In genomic region chr1:56515898-56516538, GRCh38 we compare ENCODE assay signal across 15 cellular contexts.
DNase-seq lines count a peak whose midpoint lies in the region; ATAC-seq, FAIRE-seq and TF ChIP-seq lines count a peak whose summit lies in the region.
"Had no signal": no experiment of that assay in that cellular context is flagged by ENCODE, and none has a peak within 500 bp of the region (broad histone marks: within the 10 kb centered on the region; RNA-seq: fewer than 3 reads in every experiment).

No MANE protein-coding gene starts in this region.

- no peak for TF ChIP-seq EP300 in H1 (IDR thresholded peaks at IDR 0.05; ENCODE audit: borderline replicate concordance in 1 of 2, low read depth in 2 of 2, low read length in 2 of 2)

- H3K4ac ChIP-seq in H1 (replicated peaks; ENCODE audit: insufficient read length, low read depth, low read length): no peak overlapping the region

- no peak overlapping the region for H3K9ac ChIP-seq in H1 (replicated peaks in 1 of 4; ENCODE audit: extremely low read depth in 1 of 4, low read depth in 3 of 4, low read length in 3 of 4)
- H3K9ac ChIP-seq: neural progenitor cell had no signal

- TF ChIP-seq RAD21 in H1 (IDR thresholded peaks at IDR 0.05 in 1 of 2, conservative IDR thresholded peaks at IDR 0.05 in 1 of 2; ENCODE audit: low read depth in 2 of 2, low read length in 2 of 2): no peak

- H4K5ac ChIP-seq in H1 (ENCODE audit: insufficient read length, low read depth, low read length): no peak overlapping the region

- no peaks in the 10 kb centered on the region for H3K27me3 ChIP-seq in left ventricle myocardium inferior (ENCODE audit: low read depth)
- H3K27me3 ChIP-seq in H1 (replicated peaks in 1 of 4; ENCODE audit: control insufficient read depth in 3 of 4, extremely low read depth in 1 of 4, insufficient read depth in 3 of 4, low read length in 3 of 4): no peaks in the 10 kb centered on the region
- no peaks in the 10 kb centered on the region for H3K27me3 ChIP-seq in muscle layer of duodenum (ENCODE audit: low read depth, low read length)
- no peaks in the 10 kb centered on the region for H3K27me3 ChIP-seq in vagina
- H3K27me3 ChIP-seq: gastroesophageal sphincter, neural progenitor cell had no signal

- no peak overlapping the region for H3K18ac ChIP-seq in H1 (ENCODE audit: extremely low read depth, low read length)

- 0 out of 2 replicates have a peak overlapping the region, but pooled peaks have one; percentile 47 for H2BK15ac ChIP-seq in H1 (ENCODE audit: low read length)

- H3K56ac ChIP-seq in H1 (replicated peaks; ENCODE audit: insufficient read length, low read depth, low read length): no peak overlapping the region

- CTCF ChIA-PET in H1 (lab: Charles Lee; ENCODE audit: partially characterized antibody): interaction anchor here (0.7 to 1.5 kb wide), 4 partner anchors 10 to 62 kb away, joined by 3 to 5 read pairs (median 3); no protein-coding TSS in a partner anchor

- in situ Hi-C loops in GM13977 (cut with MboI; ENCODE audit: low pct_unique_long_range_greater_than_20kb, low sequenced_read_pairs, unreplicated experiment): no loop called here

- POLR2A ChIA-PET in H1 (lab: Charles Lee; ENCODE audit: partially characterized antibody): interaction anchor here (1.3 kb wide), 1 partner anchor 16 kb away, joined by 3 read pairs; no protein-coding TSS in a partner anchor

- no peak overlapping the region for H2BK20ac ChIP-seq in H1 (ENCODE audit: low read length)

- no peaks in the 10 kb centered on the region for H3K23me2 ChIP-seq in H1 (ENCODE audit: low read depth, low read length)

- peaks cover 12% of the 10 kb centered on the region; the same call in 1 of the 2 replicates for H3K79me1 ChIP-seq in H1 (ENCODE audit: low read depth, low read length)

- H3K79me2 ChIP-seq in H1 (ENCODE audit: control insufficient read depth in 1 of 2, insufficient read depth in 2 of 2, low read length in 2 of 2): peaks cover 2 to 47% of the 10 kb centered on the region in 2 experiments; a peak in 3 of 4 replicates

- H3K27ac ChIP-seq in left ventricle myocardium inferior (replicated peaks) (peak overlapping the region; percentile 83), H1 (ENCODE audit: low read depth, low read length) (0 out of 2 replicates have a peak overlapping the region, but pooled peaks have one; percentile 62), muscle layer of duodenum (ENCODE audit: low read length) (peak overlapping the region; percentile 21), vagina (peak overlapping the region; percentile 26)
- H3K27ac ChIP-seq: gastroesophageal sphincter, neural progenitor cell had no signal

- peak overlapping the region; percentile 18 for H2BK120ac ChIP-seq in H1 (replicated peaks; ENCODE audit: low read depth, low read length)

- H3K9me3 ChIP-seq in left ventricle myocardium inferior (replicated peaks) (no peaks in the 10 kb centered on the region), H1 (ENCODE audit: insufficient read depth in 2 of 2, low read depth in 1 of 2, low read length in 1 of 2) (no peaks in the 10 kb centered on the region), muscle layer of duodenum (ENCODE audit: control insufficient read depth in 1 of 2, low read length in 2 of 2) (no peaks in the 10 kb centered on the region), vagina (no peaks in the 10 kb centered on the region)
- H3K9me3 ChIP-seq: gastroesophageal sphincter had no signal

- no peak overlapping the region for H3K4me3 ChIP-seq in left ventricle myocardium inferior
- H3K4me3 ChIP-seq in H1 (ENCODE audit: extremely low read depth in 1 of 4, insufficient read depth in 2 of 4, low read depth in 3 of 4, low read length in 4 of 4): no peak overlapping the region
- H3K4me3 ChIP-seq in muscle layer of duodenum (ENCODE audit: low read depth in 1 of 2, low read length in 2 of 2): no peak overlapping the region
- H3K4me3 ChIP-seq in vagina: no peak overlapping the region
- H3K4me3 ChIP-seq: gastroesophageal sphincter, neural progenitor cell had no signal

- H4K8ac ChIP-seq in H1 (ENCODE audit: extremely low read depth, insufficient read depth, low read length): no peak overlapping the region

- peaks cover 0 to 2% of the 10 kb centered on the region in 2 experiments for H4K20me1 ChIP-seq in H1 (replicated peaks in 1 of 2; ENCODE audit: control insufficient read depth in 1 of 2, insufficient read depth in 2 of 2, low read length in 2 of 2)

- intact Hi-C loops in left ventricle myocardium inferior (cut with micrococcal nuclease) (loop anchor here (10.0 kb wide), 1 partner anchor 59 kb away; the partner anchor contains the start of gene PLPP3), cardiac septum (cut with DNase I) (no loop called here), vagina (cut with DNase I) (no loop called here)

- H3K23ac ChIP-seq in H1 (ENCODE audit: insufficient read length): no peak overlapping the region

- WGBS in H1 (ENCODE audit: extremely low coverage in 1 of 2, insufficient coverage in 1 of 2, insufficient read length in 1 of 2, insufficient replicate concordance in 2 of 2, low coverage in 1 of 2, low lambda C conversion rate in 2 of 2, missing lambda C conversion rate in 1 of 2), 2 experiments: 97% methylated on average over 4 of the region's 4 CpGs; no CpG with 5 or more reads in 1 of the 2 experiments

- H4K91ac ChIP-seq in H1 (replicated peaks; ENCODE audit: insufficient read length, low read length): no peak overlapping the region

- H2AK5ac ChIP-seq in H1 (ENCODE audit: low read depth, low read length): no peak overlapping the region; the same call in 1 of the 2 replicates

- no peak overlapping the region for H2BK5ac ChIP-seq in H1 (ENCODE audit: low read depth, low read length)

- ATAC-seq in GM19035 (IDR thresholded peaks at IDR 0.05; ENCODE audit: unreplicated experiment): no peak

- peaks cover 61% of the 10 kb centered on the region for H3K36me3 ChIP-seq in left ventricle myocardium inferior
- peaks cover 11 to 85% (median 27%) of the 10 kb centered on the region in 4 experiments for H3K36me3 ChIP-seq in H1 (ENCODE audit: control insufficient read depth in 2 of 4, insufficient read depth in 4 of 4, low read length in 3 of 4)
- H3K36me3 ChIP-seq in muscle layer of duodenum (ENCODE audit: control insufficient read depth in 1 of 2, insufficient read depth in 2 of 2, low read length in 2 of 2): peaks cover 22 to 30% of the 10 kb centered on the region in 2 donors
- H3K36me3 ChIP-seq in vagina: peaks cover 0 to 40% of the 10 kb centered on the region in 2 donors
- H3K36me3 ChIP-seq: neural progenitor cell had no signal

- no peak overlapping the region for H2AFZ ChIP-seq in H1 (ENCODE audit: low read length)
- H2AFZ ChIP-seq: neural progenitor cell had no signal

- peaks cover 99% of the 10 kb centered on the region for H3K4me1 ChIP-seq in left ventricle myocardium inferior
- H3K4me1 ChIP-seq in H1 (replicated peaks in 1 of 4; ENCODE audit: control insufficient read depth in 3 of 4, insufficient read depth in 4 of 4, low read length in 3 of 4): peaks cover 0 to 25% (median 15%) of the 10 kb centered on the region in 4 experiments; a peak in 6 of 7 replicates
- H3K4me1 ChIP-seq in muscle layer of duodenum (ENCODE audit: control insufficient read depth in 1 of 2, insufficient read depth in 2 of 2, low read length in 2 of 2): peaks cover 0 to 6% of the 10 kb centered on the region in 2 donors
- peaks cover 85% of the 10 kb centered on the region for H3K4me1 ChIP-seq in vagina

- no peak overlapping the region for H3K4me2 ChIP-seq in H1 (ENCODE audit: insufficient read depth in 1 of 2, low read depth in 2 of 2, low read length in 2 of 2)
- H3K4me2 ChIP-seq: neural progenitor cell had no signal

- no peak overlapping the region for H3K14ac ChIP-seq in H1 (ENCODE audit: insufficient read length)

- 0 out of 2 replicates have a peak overlapping the region, but pooled peaks have one; percentile 18 for H2BK12ac ChIP-seq in H1 (ENCODE audit: low read depth, low read length)

- FAIRE-seq in H1 (lab: Jason Lieb, UNC): no peak
- FAIRE-seq: astrocyte had no signal

- TF ChIP-seq POLR2A in H1 (IDR thresholded peaks at IDR 0.05; ENCODE audit: control extremely low read depth in 1 of 2, low read depth in 2 of 2, low read length in 2 of 2) (no peak), vagina (IDR thresholded peaks at IDR 0.05) (no peak)

- no peak for TF ChIP-seq CTCF in left ventricle myocardium inferior (IDR thresholded peaks at IDR 0.05; ENCODE audit: borderline replicate concordance)
- TF ChIP-seq CTCF in H1 (IDR thresholded peaks at IDR 0.05; ENCODE audit: control extremely low read depth in 1 of 3, insufficient read depth in 1 of 3, low read depth in 1 of 3, low read length in 3 of 3): no peak
- no peak for TF ChIP-seq CTCF in vagina (IDR thresholded peaks at IDR 0.05)
- TF ChIP-seq CTCF in GM13977 (IDR thresholded peaks at IDR 0.05; ENCODE audit: extremely low read depth, insufficient read depth, missing control alignments): no peak

- DNase-seq in left ventricle myocardium inferior (no peak), cardiac septum (ENCODE audit: low spot score) (no peak), H1 (ENCODE audit: low read depth in 1 of 2, low spot score in 2 of 2) (no peak), vagina (ENCODE audit: extremely low spot score in 2 of 2) (no peak), GM13977 (ENCODE audit: low spot score) (no peak), CD1c-positive myeloid dendritic cell (ENCODE audit: extremely low spot score) (no peak)
- DNase-seq: DMS 273 treated with DMSO at 0.1 percent for 48 hours; effector CD4-positive, alpha-beta T cell; GOT3; NCI-H446 had no signal

TF ChIP-seq in H1, 55 proteins besides CTCF, POLR2A, EP300 and RAD21:
- TF ChIP-seq SIRT6 (IDR thresholded peaks at IDR 0.05; ENCODE audit: low read length): no peak
- TF ChIP-seq GTF2F1 (IDR thresholded peaks at IDR 0.05; ENCODE audit: borderline replicate concordance, low read depth, low read length): no peak
- TF ChIP-seq CHD1 (IDR thresholded peaks at IDR 0.05; ENCODE audit: low read depth, low read length): no peak
TF ChIP-seq in H1: peak in this region for 0.

Comparison
In these comparisons a context has a peak if more than half of its experiments do, and no peak if none do; other contexts are left out.
1. H3K27ac ChIP-seq: peak in every context shown above with its lines; median percentile 83 in left ventricle myocardium inferior; 62 in H1; 26 in vagina; 21 in muscle layer of duodenum.